ENCODE assay signal across 9 cellular contexts in genomic region chr1:152419917-152420316, GRCh38. TPM values are rescaled to one million over a fixed set of nuclear protein-coding genes. Genes with fewer than 3 reads are reported as not detected.
"Had no signal": no experiment of that assay in that cellular context is flagged by ENCODE, and none has a peak within 500 bp of the region (broad histone marks: within the 10 kb centered on the region; RNA-seq: fewer than 3 reads in every experiment).

No MANE protein-coding gene starts in this region.

- DNase-seq: H9, HCEC 1CT, IMR-90 had no signal

- H3K4me3 ChIP-seq: GM23338, K562 had no signal

- FAIRE-seq: H1, H54, HTR-8/SVneo, K562 had no signal

- ATAC-seq: GM23338, K562 had no signal

RNA-seq across cellular contexts. Expression of gene CRNN, which starts 5.9 kb away (rescaled TPM):
- total RNA-seq: GM23338, H1, H9, HT-29, IMR-90, K562 had no signal
- polyA plus RNA-seq: GM23338, H1, IMR-90, K562 had no signal
